Comparison of ENCODE assay signal across 8 cellular contexts in the genomic region with DNA sequence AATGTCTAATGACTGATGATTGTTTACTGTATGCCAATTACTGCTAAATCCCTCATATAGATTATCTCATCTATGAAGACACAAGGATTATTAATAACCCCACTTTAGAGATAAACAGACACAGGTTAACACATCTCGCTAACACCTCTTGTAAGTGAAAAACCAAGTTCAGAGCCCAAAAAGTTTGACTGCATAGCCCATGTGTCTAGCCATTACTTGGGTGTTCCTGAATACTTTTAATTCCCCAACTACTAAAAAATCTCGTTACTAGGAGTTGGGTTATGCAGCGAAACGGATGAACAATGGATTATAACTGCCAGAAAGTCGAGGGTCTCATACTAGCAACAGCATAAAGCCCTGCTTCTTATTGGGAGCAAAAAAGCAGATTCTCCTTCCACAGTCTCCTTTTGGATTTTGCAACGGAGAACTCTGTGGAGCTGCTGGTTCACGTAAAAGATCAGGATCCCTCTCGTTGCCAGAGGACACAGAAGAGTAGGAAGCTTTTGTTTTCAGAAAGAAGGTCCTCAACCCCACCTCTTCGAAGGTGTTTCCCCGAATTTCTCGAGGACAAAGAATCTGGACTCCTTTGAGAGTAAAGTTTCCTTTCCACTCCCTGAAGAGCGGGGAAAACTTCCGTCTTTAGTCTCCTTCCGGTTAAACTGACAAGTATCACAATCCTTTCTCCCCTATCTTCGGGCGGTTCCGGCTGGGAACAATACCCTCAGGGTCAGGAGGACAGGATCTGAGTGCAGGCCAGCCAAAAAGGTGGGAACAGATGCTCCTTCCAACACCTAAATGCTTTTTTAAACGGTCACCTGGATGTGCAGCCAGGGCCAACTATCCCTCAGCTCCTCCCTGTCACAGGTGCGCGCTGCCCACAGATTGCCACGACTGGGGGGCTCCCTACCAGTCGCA. TPM values are rescaled to one million over a fixed set of nuclear protein-coding genes. Genes with fewer than 3 reads are reported as not detected.
DNase-seq lines count a peak whose midpoint lies in the region; ATAC-seq and TF ChIP-seq lines count a peak whose summit lies in the region.

No MANE protein-coding gene starts in this region.

- H3K27me3 Mint-ChIP-seq in activated naive CD4-positive, alpha-beta T cell treated with anti-CD3 and anti-CD28 coated beads for 36 hours (ENCODE audit: low read depth) = no peaks in the 10 kb centered on the region
- H3K27me3 Mint-ChIP-seq in GM23338 (ENCODE audit: insufficient read depth, low read depth, poor library complexity) (peaks cover 8% of the 10 kb centered on the region), naive B cell (no peaks in the 10 kb centered on the region)

- peaks cover 48% of the 10 kb centered on the region for H3K36me3 Mint-ChIP-seq in activated naive CD4-positive, alpha-beta T cell treated with anti-CD3 and anti-CD28 coated beads for 36 hours (ENCODE audit: low read depth)
- H3K36me3 Mint-ChIP-seq in GM23338 (ENCODE audit: low read depth) (peaks cover 44% of the 10 kb centered on the region), naive B cell (peaks cover 20% of the 10 kb centered on the region in 2 donors)

- H2AFZ ChIP-seq in GM23338 (peak overlapping the region; percentile 85), KMS-11 (ENCODE audit: low read depth) (peak overlapping the region; percentile 75)

- peak overlapping the region; percentile 84 for H3K4me2 ChIP-seq in GM23338
- peak overlapping the region; percentile 98 for H3K4me2 ChIP-seq in KMS-11

- DNase-seq in activated naive CD4-positive, alpha-beta T cell treated with anti-CD3 and anti-CD28 coated beads for 36 hours = peak; percentile 28
- DNase-seq in activated naive CD4-positive, alpha-beta T cell treated with anti-CD3 and anti-CD28 coated beads, Interleukin-2, amount 50 U/mL, for 16 hours = no peak
- DNase-seq in GM23338 (ENCODE audit: low spot score) = peak; percentile 80
- DNase-seq in WERI-Rb-1 = peak; percentile 37
- peak; percentile 37 for DNase-seq in fibroblast of peridontal ligament (ENCODE audit: extremely low read depth)
- DNase-seq in naive B cell = no peak
- DNase-seq in NK-92 treated with Interleukin-12 subunit alpha and Interleukin-12 subunit beta, amount 100 ng/mL, for 24 hours (lab: John Stamatoyannopoulos, UW) = no peak

- peak overlapping the region; percentile 100 for H3K4me3 Mint-ChIP-seq in activated naive CD4-positive, alpha-beta T cell treated with anti-CD3 and anti-CD28 coated beads for 36 hours
- H3K4me3 Mint-ChIP-seq in GM23338 (peak overlapping the region; percentile 100), naive B cell (peak overlapping the region; percentile 96 to 100 (median 100))

- H3K9me3 Mint-ChIP-seq in activated naive CD4-positive, alpha-beta T cell treated with anti-CD3 and anti-CD28 coated beads for 36 hours = no peaks in the 10 kb centered on the region
- H3K9me3 Mint-ChIP-seq in GM23338 (no peaks in the 10 kb centered on the region), naive B cell (no peaks in the 10 kb centered on the region)

- intact Hi-C loops in activated naive CD4-positive, alpha-beta T cell treated with anti-CD3 and anti-CD28 coated beads for 36 hours (cut with micrococcal nuclease) = loop anchor here (5.0 kb wide), 1 partner anchor 295 kb away; no protein-coding TSS in a partner anchor

- H3K27ac ChIP-seq in GM23338 (ENCODE audit: low read depth) (peak overlapping the region; percentile 97), KMS-11 (peak overlapping the region; percentile 89), WERI-Rb-1 (peak overlapping the region; percentile 97)

- H3F3A ChIP-seq in GM23338 (replicated peaks; ENCODE audit: low read depth) = peaks cover 8% of the 10 kb centered on the region; the same call in 1 of the 2 replicates

- H3K27me3 ChIP-seq in GM23338 (ENCODE audit: insufficient read depth) (no peaks in the 10 kb centered on the region), KMS-11 (ENCODE audit: insufficient read depth, low read depth) (no peaks in the 10 kb centered on the region), WERI-Rb-1 (ENCODE audit: insufficient read depth, low read depth, severe bottlenecking) (no peaks in the 10 kb centered on the region)

- H4K20me1 ChIP-seq in GM23338 (replicated peaks; ENCODE audit: insufficient read depth) (peaks cover 6% of the 10 kb centered on the region; the same call in 1 of the 2 replicates), KMS-11 (ENCODE audit: insufficient read depth) (no peaks in the 10 kb centered on the region)

- H3K9me2 ChIP-seq in GM23338 (ENCODE audit: insufficient read depth) = no peaks in the 10 kb centered on the region

- H3K4me1 ChIP-seq in GM23338 (ENCODE audit: insufficient read depth) = peaks cover 22% of the 10 kb centered on the region
- H3K4me1 ChIP-seq in KMS-11 (ENCODE audit: low read depth, poor library complexity, severe bottlenecking) = peaks cover 41% of the 10 kb centered on the region

- H3K4me3 ChIP-seq in GM23338 = peak overlapping the region; percentile 97
- peak overlapping the region; percentile 4 for H3K4me3 ChIP-seq in KMS-11 (IDR thresholded peaks at IDR 0.05; ENCODE audit: insufficient read depth, low read depth, low read length)
- peak overlapping the region; percentile 84 for H3K4me3 ChIP-seq in WERI-Rb-1 (ENCODE audit: low read depth, low read length)

- CTCF ChIA-PET in activated naive CD4-positive, alpha-beta T cell treated with anti-CD3 and anti-CD28 coated beads for 36 hours (lab: Charles Lee) = interaction anchor here (0.9 to 2.9 kb wide), 2 partner anchors 47 to 64 kb away, joined by 3 to 18 read pairs; partner anchors contain the start of gene EIF4G2

- H3K36me3 ChIP-seq in GM23338 (ENCODE audit: insufficient read depth) (peaks cover 35% of the 10 kb centered on the region), KMS-11 (ENCODE audit: insufficient read depth) (peaks cover 6% of the 10 kb centered on the region), WERI-Rb-1 (peaks cover 49% of the 10 kb centered on the region)

- H3K4me1 Mint-ChIP-seq in activated naive CD4-positive, alpha-beta T cell treated with anti-CD3 and anti-CD28 coated beads for 36 hours (ENCODE audit: low read depth) = peaks cover 44% of the 10 kb centered on the region
- H3K4me1 Mint-ChIP-seq in GM23338 (peaks cover 16% of the 10 kb centered on the region), naive B cell (peaks cover 34 to 42% (median 37%) of the 10 kb centered on the region in 3 donors)

- H3K27ac Mint-ChIP-seq in activated naive CD4-positive, alpha-beta T cell treated with anti-CD3 and anti-CD28 coated beads for 36 hours = peak overlapping the region; percentile 100
- peak overlapping the region; percentile 98 for H3K27ac Mint-ChIP-seq in GM23338
- peak overlapping the region; percentile 99 to 100 (median 99) for H3K27ac Mint-ChIP-seq in naive B cell

- TF ChIP-seq CTCF in GM23338 (conservative IDR thresholded peaks at IDR 0.05; ENCODE audit: low read depth in 2 of 2) = no peak
- no peak for TF ChIP-seq CTCF in KMS-11 (conservative IDR thresholded peaks at IDR 0.05; ENCODE audit: low read depth, low read length)
- TF ChIP-seq CTCF in WERI-Rb-1 (IDR thresholded peaks at IDR 0.05; ENCODE audit: low read depth, low read length) = no peak

- H3K9me3 ChIP-seq in WERI-Rb-1 (ENCODE audit: severe bottlenecking) = no peaks in the 10 kb centered on the region

- peak overlapping the region; percentile 87 for H3K9ac ChIP-seq in KMS-11

- ATAC-seq in GM23338 (peak; percentile 15), naive B cell (ENCODE audit: low read depth in 2 of 2) (peak; percentile 2 to 4)

- H3K79me2 ChIP-seq in GM23338 (replicated peaks; ENCODE audit: insufficient read depth) (peaks cover 46% of the 10 kb centered on the region), KMS-11 (ENCODE audit: insufficient read depth, low read depth) (peaks cover 50% of the 10 kb centered on the region)

TF ChIP-seq in GM23338, 12 proteins besides CTCF, POLR2A, EP300 and RAD21 (continues in another document):
- TF ChIP-seq, protein P1, sequence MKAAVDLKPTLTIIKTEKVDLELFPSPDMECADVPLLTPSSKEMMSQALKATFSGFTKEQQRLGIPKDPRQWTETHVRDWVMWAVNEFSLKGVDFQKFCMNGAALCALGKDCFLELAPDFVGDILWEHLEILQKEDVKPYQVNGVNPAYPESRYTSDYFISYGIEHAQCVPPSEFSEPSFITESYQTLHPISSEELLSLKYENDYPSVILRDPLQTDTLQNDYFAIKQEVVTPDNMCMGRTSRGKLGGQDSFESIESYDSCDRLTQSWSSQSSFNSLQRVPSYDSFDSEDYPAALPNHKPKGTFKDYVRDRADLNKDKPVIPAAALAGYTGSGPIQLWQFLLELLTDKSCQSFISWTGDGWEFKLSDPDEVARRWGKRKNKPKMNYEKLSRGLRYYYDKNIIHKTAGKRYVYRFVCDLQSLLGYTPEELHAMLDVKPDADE (IDR thresholded peaks at IDR 0.05) = no peak
- TF ChIP-seq ZNF114 (CRISPR knock-in tag; IDR thresholded peaks at IDR 0.05) = no peak
- TF ChIP-seq EZH2phosphoT487 (IDR thresholded peaks at IDR 0.05; ENCODE audit: unreplicated experiment) = no peak

RNA-seq across cellular contexts. Expression of gene ZBED5, which starts 0.9 kb away (rescaled TPM):
- 10 to 100 TPM; 50.4 to 52.4 TPM for total RNA-seq in activated naive CD4-positive, alpha-beta T cell treated with anti-CD3 and anti-CD28 coated beads for 36 hours
- total RNA-seq in GM23338 (2014; rRNA removed; shearing (Covaris generic)) = 53.9 and 54.1 TPM in 2 replicates
- polyA plus RNA-seq in GM23338 (2016; fragmentation: Nextera tagmentation; extraction: Ambion mirVana) (56.1 and 56.3 TPM in 2 replicates), naive B cell (ENCODE audit: low read depth in 6 of 6) (10 to 100 TPM; 17.1 to 46.3 (median 35.0) TPM)

RNA-seq across cellular contexts. Expression of gene EIF4G2, which starts 48.2 kb away (rescaled TPM):
- 100 to 1,000 TPM; 640 to 734 TPM for total RNA-seq in activated naive CD4-positive, alpha-beta T cell treated with anti-CD3 and anti-CD28 coated beads for 36 hours
- total RNA-seq in GM23338 (2014; rRNA removed; shearing (Covaris generic)) = 788 and 801 TPM in 2 replicates
- polyA plus RNA-seq in GM23338 (2016; fragmentation: Nextera tagmentation; extraction: Ambion mirVana) (312 and 358 TPM in 2 replicates), naive B cell (ENCODE audit: low read depth in 6 of 6) (100 to 1,000 TPM; 536 to 677 (median 589) TPM)

Comparison
In these comparisons a context has a peak if more than half of its experiments do, and no peak if none do; other contexts are left out.
1. DNase-seq: peak in activated naive CD4-positive, alpha-beta T cell treated with anti-CD3 and anti-CD28 coated beads for 36 hours (single experiment), GM23338 (single experiment), WERI-Rb-1 (single experiment) and fibroblast of peridontal ligament (single experiment); none in activated naive CD4-positive, alpha-beta T cell treated with anti-CD3 and anti-CD28 coated beads, Interleukin-2, amount 50 U/mL, for 16 hours (single experiment), naive B cell (single experiment) and NK-92 treated with Interleukin-12 subunit alpha and Interleukin-12 subunit beta, amount 100 ng/mL, for 24 hours (single experiment).
2. H3K4me3 ChIP-seq: peak in every context shown above with its lines; median percentile 97 in GM23338; 84 in WERI-Rb-1; 4 in KMS-11.
3. Peak in every context shown above with its lines, with median percentiles within 50 percentile points of each other: H3K27ac Mint-ChIP-seq, H3K4me3 Mint-ChIP-seq and H3K27ac ChIP-seq.